In genomic region chr1:185045793-185046441, GRCh38 we compare ENCODE assay signal across 8 cellular contexts. TPM values are rescaled to one million over a fixed set of nuclear protein-coding genes. Genes with fewer than 3 reads are reported as not detected.
DNase-seq lines count a peak whose midpoint lies in the region; ATAC-seq and TF ChIP-seq lines count a peak whose summit lies in the region.

No MANE protein-coding gene starts in this region.

- H3K4me1 Mint-ChIP-seq in osteocyte (ENCODE audit: unreplicated experiment), result peaks cover 28% of the 10 kb centered on the region

- no peaks in the 10 kb centered on the region for H3K27me3 Mint-ChIP-seq in osteocyte (ENCODE audit: unreplicated experiment)

- peak; percentile 28 for DNase-seq in activated naive CD4-positive, alpha-beta T cell treated with Interleukin-2 at 50 U/mL for 16 hours
- no peak for DNase-seq in activated naive CD4-positive, alpha-beta T cell (lab: John Stamatoyannopoulos, UW)
- DNase-seq in NCI-H524 treated with DMSO at 0.1 percent for 48 hours (lab: John Stamatoyannopoulos, UW), result peak; percentile 5
- DNase-seq in activated T-helper 9 cell treated with anti-CD3 and anti-CD28 coated beads, Interleukin-2, amount 50 U/mL, for 16 hours (ENCODE audit: low read depth), result peak; percentile 17
- DNase-seq in germinal center (ENCODE audit: low spot score), result peak; percentile 58
- DNase-seq in osteocyte (ENCODE audit: extremely low spot score, unreplicated experiment), result no peak
- DNase-seq in H4 (ENCODE audit: low spot score), result no peak

- peak overlapping the region; percentile 89 for H3K4me3 Mint-ChIP-seq in osteocyte (ENCODE audit: unreplicated experiment)

- no peak for TF ChIP-seq CTCF in osteocyte (IDR thresholded peaks at IDR 0.05)

- H3K27ac Mint-ChIP-seq in osteocyte (ENCODE audit: unreplicated experiment), result peak overlapping the region; percentile 76

- no peaks in the 10 kb centered on the region for H3K36me3 Mint-ChIP-seq in osteocyte (ENCODE audit: unreplicated experiment)

- ATAC-seq in HG02870 (IDR thresholded peaks at IDR 0.05; ENCODE audit: unreplicated experiment), result peak; percentile 37

- no peaks in the 10 kb centered on the region for H3K9me3 Mint-ChIP-seq in osteocyte (ENCODE audit: unreplicated experiment)

RNA-seq across cellular contexts. Expression of gene RNF2, which starts 0.6 kb away (rescaled TPM):
- 19.5 and 21.7 TPM in 2 replicates for total RNA-seq in osteocyte
- total RNA-seq in H4 (2014; rRNA removed; shearing (Covaris generic)), result 12.8 and 18.5 TPM in 2 replicates

Comparison
In these comparisons a context has a peak if more than half of its experiments do, and no peak if none do; other contexts are left out.
1. DNase-seq: peak in activated naive CD4-positive, alpha-beta T cell treated with Interleukin-2 at 50 U/mL for 16 hours (single experiment), NCI-H524 treated with DMSO at 0.1 percent for 48 hours (single experiment), activated T-helper 9 cell treated with anti-CD3 and anti-CD28 coated beads, Interleukin-2, amount 50 U/mL, for 16 hours (single experiment) and germinal center (single experiment); none in activated naive CD4-positive, alpha-beta T cell (0 of 4), osteocyte (single experiment) and H4 (single experiment).